Comparison of ENCODE assay signal across 16 cellular contexts in the genomic region with DNA sequence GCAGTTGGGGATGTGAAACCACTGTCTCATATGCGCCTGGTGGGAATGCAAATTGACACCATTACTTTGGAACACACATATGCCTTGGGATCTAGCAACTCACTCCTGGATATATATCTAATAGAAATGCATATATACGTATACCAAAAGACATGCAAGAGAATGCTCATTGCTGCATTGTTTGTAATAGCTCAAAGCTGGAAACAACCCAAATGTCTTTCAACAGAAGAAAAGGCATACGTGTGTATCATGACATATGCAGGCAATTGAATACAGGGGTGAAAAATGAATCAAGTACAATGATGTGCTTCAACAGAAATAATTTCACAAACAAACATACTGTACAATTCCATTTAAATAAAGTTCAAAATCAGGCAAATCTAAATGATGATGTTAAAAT.
A peak's percentile ranks its signal among the peaks of the same experiment; 100 is the strongest.
DNase-seq lines count a peak whose midpoint lies in the region; ATAC-seq and TF ChIP-seq lines count a peak whose summit lies in the region.
"Had no signal": no experiment of that assay in that cellular context is flagged by ENCODE, and none has a peak within 500 bp of the region (broad histone marks: within the 10 kb centered on the region; RNA-seq: fewer than 3 reads in every experiment).

No MANE protein-coding gene starts in this region.

- H3K36me3 Mint-ChIP-seq in glutamatergic neuron (ENCODE audit: unreplicated experiment), result peaks cover 5% of the 10 kb centered on the region
- H3K36me3 Mint-ChIP-seq: CD4-positive, CD25-positive, alpha-beta regulatory T cell had no signal

- H3K27ac ChIP-seq in WERI-Rb-1, result peak overlapping the region; percentile 91
- H3K27ac ChIP-seq: 22Rv1, BLaER1, GM23248, HL-60 had no signal

- peaks cover 22% of the 10 kb centered on the region for H3K4me1 Mint-ChIP-seq in glutamatergic neuron (ENCODE audit: low read depth, unreplicated experiment)
- H3K4me1 Mint-ChIP-seq: CD4-positive, CD25-positive, alpha-beta regulatory T cell had no signal

- no peak overlapping the region for H3K4me3 Mint-ChIP-seq in glutamatergic neuron (ENCODE audit: unreplicated experiment)
- H3K4me3 Mint-ChIP-seq: CD4-positive, CD25-positive, alpha-beta regulatory T cell had no signal

- peaks cover 2% of the 10 kb centered on the region for H3K27me3 Mint-ChIP-seq in glutamatergic neuron (ENCODE audit: unreplicated experiment)

- H3K9me3 ChIP-seq in WERI-Rb-1 (ENCODE audit: severe bottlenecking), result peaks cover 12% of the 10 kb centered on the region
- H3K9me3 ChIP-seq: BLaER1 had no signal

- DNase-seq in DMS 273 (lab: John Stamatoyannopoulos, UW; ENCODE audit: unreplicated experiment) (peak; percentile 64), DMS 273 treated with DMSO at 0.1 percent for 48 hours (lab: John Stamatoyannopoulos, UW) (no peak), G401 (ENCODE audit: low spot score) (peak; percentile 15), WERI-Rb-1 (no peak), glutamatergic neuron (no peak), foreskin melanocyte (no peak)
- DNase-seq: AML-193; CD4-positive, CD25-positive, alpha-beta regulatory T cell; DND-41; GM23248 had no signal

- ATAC-seq in GM18519 (IDR thresholded peaks at IDR 0.05; ENCODE audit: low FRiP score, unreplicated experiment) (no peak), HG03520 (IDR thresholded peaks at IDR 0.05; ENCODE audit: unreplicated experiment) (no peak)
- ATAC-seq: HCT116 had no signal

- no peaks in the 10 kb centered on the region for H3K27me3 ChIP-seq in WERI-Rb-1 (ENCODE audit: insufficient read depth, low read depth, severe bottlenecking)
- H3K27me3 ChIP-seq: BLaER1 had no signal

- no peak overlapping the region for H3K4me3 ChIP-seq in WERI-Rb-1 (ENCODE audit: low read depth, low read length)
- H3K4me3 ChIP-seq: BLaER1, GM23248 had no signal

- in situ Hi-C loops in G401 (cut with HindIII; ENCODE audit: low sequenced_read_pairs), result no loop called here

- no peaks in the 10 kb centered on the region for H3K36me3 ChIP-seq in WERI-Rb-1
- H3K36me3 ChIP-seq: BLaER1 had no signal

- peak overlapping the region; percentile 82 for H3K27ac Mint-ChIP-seq in glutamatergic neuron (ENCODE audit: unreplicated experiment)

- peaks cover 1% of the 10 kb centered on the region for H3K9me3 Mint-ChIP-seq in glutamatergic neuron (ENCODE audit: unreplicated experiment)

- TF ChIP-seq CTCF in WERI-Rb-1 (IDR thresholded peaks at IDR 0.05; ENCODE audit: low read depth, low read length) (no peak), glutamatergic neuron (IDR thresholded peaks at IDR 0.05; ENCODE audit: partially characterized antibody, unreplicated experiment) (no peak)

Comparison
In these comparisons a context has a peak if more than half of its experiments do, and no peak if none do; other contexts are left out.
1. DNase-seq: peak in DMS 273 (single experiment) and G401 (single experiment); none in DMS 273 treated with DMSO at 0.1 percent for 48 hours (single experiment), WERI-Rb-1 (single experiment), glutamatergic neuron (single experiment) and foreskin melanocyte (single experiment).